ENCODE assay signal across 1 cellular context in genomic region chr10:133528845-133529575, GRCh38.
A peak's percentile ranks its signal among the peaks of the same experiment; 100 is the strongest.
TF ChIP-seq lines count a peak whose summit lies in the region.

No MANE protein-coding gene starts in this region.

TF ChIP-seq in HEK293, 187 proteins besides CTCF, POLR2A, EP300 and RAD21 (continued from another document):
- TF ChIP-seq REST (tag by site-specific recombination; IDR thresholded peaks at IDR 0.05), result no peak
- TF ChIP-seq ZBTB20 (tag by site-specific recombination; IDR thresholded peaks at IDR 0.05), result peak; percentile 70
- no peak for TF ChIP-seq ZBTB26 (tag by site-specific recombination; optimal IDR thresholded peaks at IDR 0.05)
- TF ChIP-seq GLIS1 (tag by site-specific recombination; IDR thresholded peaks at IDR 0.05), result 0 out of 2 replicates have a peak, but pooled peaks have one; percentile 8
- TF ChIP-seq ZNF621 (tag by site-specific recombination; IDR thresholded peaks at IDR 0.05), result no peak
- no peak for TF ChIP-seq ZNF26 (tag by site-specific recombination; IDR thresholded peaks at IDR 0.05)
- no peak for TF ChIP-seq ZNF701 (tag by site-specific recombination; IDR thresholded peaks at IDR 0.05)
- peak; percentile 25; the same call in 1 of the 2 replicates for TF ChIP-seq KLF1 (tag by site-specific recombination; IDR thresholded peaks at IDR 0.05)
TF ChIP-seq in HEK293: peak in this region for 4.
